ENCODE assay signal across 8 cellular contexts in genomic region chr2:26345554-26346453, GRCh38. TPM values are rescaled to one million over a fixed set of nuclear protein-coding genes. Genes with fewer than 3 reads are reported as not detected.
DNase-seq lines count a peak whose midpoint lies in the region; ATAC-seq and TF ChIP-seq lines count a peak whose summit lies in the region.

SELENOI (plus strand) TSS chr2:26346143; CDS start chr2:26346233, 90 bp downstream.

- peaks cover 3% of the 10 kb centered on the region for H3K36me3 Mint-ChIP-seq in T-helper 17 cell (ENCODE audit: low read depth)
- H3K36me3 Mint-ChIP-seq in progenitor cell of endocrine pancreas (ENCODE audit: insufficient read depth), result no peaks in the 10 kb centered on the region

- TF ChIP-seq POLR2A in GM15510 (IDR thresholded peaks at IDR 0.05; ENCODE audit: borderline replicate concordance, extremely low read depth, insufficient read length), result peak; percentile 88

- H3K9me3 Mint-ChIP-seq in progenitor cell of endocrine pancreas (ENCODE audit: low read depth), result no peaks in the 10 kb centered on the region

- H3K27ac ChIP-seq in angular gyrus (ENCODE audit: low read depth, low read length) (peak within 1 kb of the TSS; percentile 91), left ventricle myocardium inferior (replicated peaks) (peak within 1 kb of the TSS; percentile 95)

- H3K27me3 Mint-ChIP-seq in T-helper 17 cell (no peaks in the 10 kb centered on the region), progenitor cell of endocrine pancreas (no peaks in the 10 kb centered on the region)

- H3K36me3 ChIP-seq in left ventricle myocardium inferior, result no peaks in the 10 kb centered on the region

- TF ChIP-seq CTCF in left ventricle myocardium inferior (IDR thresholded peaks at IDR 0.05; ENCODE audit: borderline replicate concordance) (no peak), progenitor cell of endocrine pancreas (IDR thresholded peaks at IDR 0.05; ENCODE audit: unreplicated experiment) (no peak)

- no peaks in the 10 kb centered on the region for H3K9me3 ChIP-seq in T-helper 17 cell (ENCODE audit: control insufficient read depth, low read length, poor library complexity, severe bottlenecking)
- H3K9me3 ChIP-seq in left ventricle myocardium inferior (replicated peaks), result no peaks in the 10 kb centered on the region

- peak within 1 kb of the TSS; percentile 89 for H3K4me3 ChIP-seq in left ventricle myocardium inferior

- H3K4me1 ChIP-seq in left ventricle myocardium inferior, result peaks cover 42% of the 10 kb centered on the region

- peak within 1 kb of the TSS; percentile 100 for H3K4me3 Mint-ChIP-seq in T-helper 17 cell
- H3K4me3 Mint-ChIP-seq in progenitor cell of endocrine pancreas (ENCODE audit: low read depth), result peak within 1 kb of the TSS; percentile 96

- DNase-seq in NCI-H1694 treated with DMSO at 0.1 percent for 48 hours (lab: John Stamatoyannopoulos, UW) (peak; percentile 99), T-helper 17 cell (peak; percentile 99), left ventricle myocardium inferior (peak; percentile 98), progenitor cell of endocrine pancreas (ENCODE audit: low spot score, unreplicated experiment) (peak; percentile 99), ureter (ENCODE audit: low spot score) (peak; percentile 99)

- ATAC-seq in HG02885 (IDR thresholded peaks at IDR 0.05; ENCODE audit: poor library complexity, unreplicated experiment) (peak; percentile 95), T-helper 17 cell (peak; percentile 96)

- intact Hi-C loops in left ventricle myocardium inferior (cut with micrococcal nuclease), result no loop called here

- peak within 1 kb of the TSS; percentile 100 for H3K27ac Mint-ChIP-seq in T-helper 17 cell
- peak within 1 kb of the TSS; percentile 99 for H3K27ac Mint-ChIP-seq in progenitor cell of endocrine pancreas

- H3K27me3 ChIP-seq in left ventricle myocardium inferior (ENCODE audit: low read depth), result no peaks in the 10 kb centered on the region

- peaks cover 31% of the 10 kb centered on the region for H3K4me1 Mint-ChIP-seq in T-helper 17 cell
- peaks cover 26% of the 10 kb centered on the region for H3K4me1 Mint-ChIP-seq in progenitor cell of endocrine pancreas (ENCODE audit: low read depth)

RNA-seq across cellular contexts. Expression of gene SELENOI, which starts in this region (rescaled TPM):
- total RNA-seq in T-helper 17 cell, result 10 to 100 TPM; 27.9 to 36.6 TPM
- total RNA-seq in left ventricle myocardium inferior, result 10.8 TPM
- 43.8 and 46.2 TPM in 2 replicates for total RNA-seq in progenitor cell of endocrine pancreas
- 35.7 TPM for total RNA-seq in ureter

Comparison
In these comparisons a context has a peak if more than half of its experiments do, and no peak if none do; other contexts are left out.
1. Peak in every context shown above with its lines: DNase-seq, ATAC-seq, H3K4me3 ChIP-seq and H3K27ac ChIP-seq.